3 cellular contexts compared by ENCODE assay signal in the genomic region with DNA sequence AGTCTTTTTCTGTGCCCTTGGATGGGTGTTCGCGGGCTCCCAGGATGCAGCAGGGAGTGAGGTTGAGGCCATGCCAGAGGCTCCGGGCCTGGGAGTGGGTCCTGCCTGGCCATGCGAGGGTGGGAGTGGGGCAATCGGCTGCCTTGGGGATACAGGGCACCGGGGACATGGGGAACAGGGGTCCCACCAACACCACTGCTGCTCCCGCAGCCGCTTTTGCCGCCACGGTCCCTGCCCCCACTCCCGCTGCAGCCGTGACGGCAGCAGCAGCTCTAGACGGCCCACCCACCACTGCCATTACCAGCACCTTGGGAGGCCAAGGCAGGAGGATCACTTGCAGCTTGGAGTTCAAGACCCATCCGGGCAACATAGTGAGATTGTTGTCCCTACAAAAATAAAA.
TF ChIP-seq lines count a peak whose summit lies in the region.

No MANE protein-coding gene starts in this region.

TF ChIP-seq in HepG2, 621 proteins besides CTCF, POLR2A, EP300 and RAD21:
- TF ChIP-seq ZNF768 (CRISPR knock-in tag; IDR thresholded peaks at IDR 0.05) (peak; percentile 23; the same call in 1 of the 2 replicates), NRL (CRISPR knock-in tag; IDR thresholded peaks at IDR 0.05; ENCODE audit: borderline replicate concordance) (peak; percentile 63; the same call in 1 of the 2 replicates), PRMT3 (CRISPR knock-in tag; IDR thresholded peaks at IDR 0.05; ENCODE audit: borderline replicate concordance, low read depth) (no peak)

TF ChIP-seq in K562, 482 proteins besides CTCF, POLR2A, EP300 and RAD21:
- TF ChIP-seq, protein P1, sequence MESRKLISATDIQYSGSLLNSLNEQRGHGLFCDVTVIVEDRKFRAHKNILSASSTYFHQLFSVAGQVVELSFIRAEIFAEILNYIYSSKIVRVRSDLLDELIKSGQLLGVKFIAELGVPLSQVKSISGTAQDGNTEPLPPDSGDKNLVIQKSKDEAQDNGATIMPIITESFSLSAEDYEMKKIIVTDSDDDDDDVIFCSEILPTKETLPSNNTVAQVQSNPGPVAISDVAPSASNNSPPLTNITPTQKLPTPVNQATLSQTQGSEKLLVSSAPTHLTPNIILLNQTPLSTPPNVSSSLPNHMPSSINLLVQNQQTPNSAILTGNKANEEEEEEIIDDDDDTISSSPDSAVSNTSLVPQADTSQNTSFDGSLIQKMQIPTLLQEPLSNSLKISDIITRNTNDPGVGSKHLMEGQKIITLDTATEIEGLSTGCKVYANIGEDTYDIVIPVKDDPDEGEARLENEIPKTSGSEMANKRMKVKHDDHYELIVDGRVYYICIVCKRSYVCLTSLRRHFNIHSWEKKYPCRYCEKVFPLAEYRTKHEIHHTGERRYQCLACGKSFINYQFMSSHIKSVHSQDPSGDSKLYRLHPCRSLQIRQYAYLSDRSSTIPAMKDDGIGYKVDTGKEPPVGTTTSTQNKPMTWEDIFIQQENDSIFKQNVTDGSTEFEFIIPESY (CRISPR knock-in tag; IDR thresholded peaks at IDR 0.05), result 0 out of 2 replicates have a peak, but pooled peaks have one; percentile 16
- TF ChIP-seq, protein P2, sequence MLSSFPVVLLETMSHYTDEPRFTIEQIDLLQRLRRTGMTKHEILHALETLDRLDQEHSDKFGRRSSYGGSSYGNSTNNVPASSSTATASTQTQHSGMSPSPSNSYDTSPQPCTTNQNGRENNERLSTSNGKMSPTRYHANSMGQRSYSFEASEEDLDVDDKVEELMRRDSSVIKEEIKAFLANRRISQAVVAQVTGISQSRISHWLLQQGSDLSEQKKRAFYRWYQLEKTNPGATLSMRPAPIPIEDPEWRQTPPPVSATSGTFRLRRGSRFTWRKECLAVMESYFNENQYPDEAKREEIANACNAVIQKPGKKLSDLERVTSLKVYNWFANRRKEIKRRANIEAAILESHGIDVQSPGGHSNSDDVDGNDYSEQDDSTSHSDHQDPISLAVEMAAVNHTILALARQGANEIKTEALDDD (IDR thresholded peaks at IDR 0.05), result no peak

TF ChIP-seq in SK-N-SH treated with all-trans-retinoic acid at 6 μM for 48 hours, 23 proteins besides CTCF, POLR2A, EP300 and RAD21:
- no peak for TF ChIP-seq ZC3H10 (CRISPR knock-in tag; IDR thresholded peaks at IDR 0.05)
